1 cellular context compared by ENCODE assay signal in the genomic region with DNA sequence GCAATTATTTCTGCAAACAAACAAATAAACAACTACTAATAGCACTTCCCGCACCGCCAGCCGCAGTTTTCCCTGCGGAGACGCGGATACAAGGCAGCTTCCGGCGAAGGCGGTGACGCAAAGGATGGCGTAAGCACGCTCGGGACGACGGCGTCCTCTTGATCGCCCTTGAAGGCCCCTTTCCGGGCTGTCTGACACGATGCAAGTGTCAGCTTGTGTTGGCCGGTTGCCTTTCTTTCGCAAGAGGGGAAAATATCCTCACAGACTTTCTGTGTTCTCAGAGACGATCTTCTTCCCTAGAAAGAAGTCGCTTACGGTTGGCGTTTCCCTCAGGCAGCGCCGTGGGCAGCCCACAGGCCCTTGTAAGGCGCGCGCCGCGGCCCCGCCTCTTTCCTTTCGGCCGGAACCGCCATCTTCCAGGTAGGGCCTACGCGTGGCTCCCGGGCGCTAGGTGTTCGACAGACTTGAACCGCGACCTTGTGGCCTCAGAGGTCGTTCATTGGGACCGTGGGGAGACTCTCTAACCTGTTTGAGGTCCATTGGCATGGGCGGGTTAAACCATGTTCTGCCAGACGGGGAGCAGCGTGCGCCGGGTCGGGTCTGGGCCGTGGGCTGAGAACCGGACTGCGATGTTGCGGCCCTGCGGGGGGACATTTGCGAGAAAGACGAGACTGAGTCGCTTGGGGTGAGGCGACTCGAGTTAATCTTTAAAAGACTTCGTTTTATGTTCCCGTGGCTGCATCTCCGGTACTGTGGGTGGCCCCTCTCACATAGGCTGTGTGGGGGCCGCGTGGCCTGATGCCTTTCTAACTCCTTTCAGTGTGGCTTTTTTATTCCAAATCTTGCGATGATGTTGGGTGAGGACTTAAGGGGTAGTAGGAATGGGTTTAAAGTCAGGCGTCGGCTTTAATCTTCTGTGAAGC.
TF ChIP-seq lines count a peak whose summit lies in the region.

A gene (plus strand): TSS at position 393 of the 923 bp plus-strand sequence. CDS start 2,219 bp downstream, outside the sequence.

TF ChIP-seq in K562, 482 proteins besides CTCF, POLR2A, EP300 and RAD21 (continued from another document and continues in another):
- TF ChIP-seq, protein P1, sequence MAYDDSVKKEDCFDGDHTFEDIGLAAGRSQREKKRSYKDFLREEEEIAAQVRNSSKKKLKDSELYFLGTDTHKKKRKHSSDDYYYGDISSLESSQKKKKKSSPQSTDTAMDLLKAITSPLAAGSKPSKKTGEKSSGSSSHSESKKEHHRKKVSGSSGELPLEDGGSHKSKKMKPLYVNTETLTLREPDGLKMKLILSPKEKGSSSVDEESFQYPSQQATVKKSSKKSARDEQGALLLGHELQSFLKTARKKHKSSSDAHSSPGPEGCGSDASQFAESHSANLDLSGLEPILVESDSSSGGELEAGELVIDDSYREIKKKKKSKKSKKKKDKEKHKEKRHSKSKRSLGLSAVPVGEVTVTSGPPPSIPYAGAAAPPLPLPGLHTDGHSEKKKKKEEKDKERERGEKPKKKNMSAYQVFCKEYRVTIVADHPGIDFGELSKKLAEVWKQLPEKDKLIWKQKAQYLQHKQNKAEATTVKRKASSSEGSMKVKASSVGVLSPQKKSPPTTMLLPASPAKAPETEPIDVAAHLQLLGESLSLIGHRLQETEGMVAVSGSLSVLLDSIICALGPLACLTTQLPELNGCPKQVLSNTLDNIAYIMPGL (CRISPR knock-in tag; IDR thresholded peaks at IDR 0.05) = peak; percentile 77
- TF ChIP-seq ZSCAN29 (IDR thresholded peaks at IDR 0.05) = no peak
- no peak for TF ChIP-seq KAT8 (IDR thresholded peaks at IDR 0.05; ENCODE audit: low read depth)
- TF ChIP-seq FIP1L1 (IDR thresholded peaks at IDR 0.05; ENCODE audit: low read depth, low read length, poor library complexity, severe bottlenecking) = peak; percentile 63
- no peak for TF ChIP-seq PTTG1 (tag; IDR thresholded peaks at IDR 0.05; ENCODE audit: low read depth)
- TF ChIP-seq DMBX1 (CRISPR knock-in tag; IDR thresholded peaks at IDR 0.05; ENCODE audit: borderline replicate concordance) = no peak
- TF ChIP-seq BRCA1 (IDR thresholded peaks at IDR 0.05) = no peak
- no peak for TF ChIP-seq BRCA1 (CRISPR knock-in tag; IDR thresholded peaks at IDR 0.05)
- TF ChIP-seq KDM1A (IDR thresholded peaks at IDR 0.05) = no peak
- no peak for TF ChIP-seq MCM7 (IDR thresholded peaks at IDR 0.05)
- TF ChIP-seq POLR3G (IDR thresholded peaks at IDR 0.05; ENCODE audit: extremely low read depth, insufficient read length, insufficient replicate concordance) = no peak
- TF ChIP-seq, protein P2, sequence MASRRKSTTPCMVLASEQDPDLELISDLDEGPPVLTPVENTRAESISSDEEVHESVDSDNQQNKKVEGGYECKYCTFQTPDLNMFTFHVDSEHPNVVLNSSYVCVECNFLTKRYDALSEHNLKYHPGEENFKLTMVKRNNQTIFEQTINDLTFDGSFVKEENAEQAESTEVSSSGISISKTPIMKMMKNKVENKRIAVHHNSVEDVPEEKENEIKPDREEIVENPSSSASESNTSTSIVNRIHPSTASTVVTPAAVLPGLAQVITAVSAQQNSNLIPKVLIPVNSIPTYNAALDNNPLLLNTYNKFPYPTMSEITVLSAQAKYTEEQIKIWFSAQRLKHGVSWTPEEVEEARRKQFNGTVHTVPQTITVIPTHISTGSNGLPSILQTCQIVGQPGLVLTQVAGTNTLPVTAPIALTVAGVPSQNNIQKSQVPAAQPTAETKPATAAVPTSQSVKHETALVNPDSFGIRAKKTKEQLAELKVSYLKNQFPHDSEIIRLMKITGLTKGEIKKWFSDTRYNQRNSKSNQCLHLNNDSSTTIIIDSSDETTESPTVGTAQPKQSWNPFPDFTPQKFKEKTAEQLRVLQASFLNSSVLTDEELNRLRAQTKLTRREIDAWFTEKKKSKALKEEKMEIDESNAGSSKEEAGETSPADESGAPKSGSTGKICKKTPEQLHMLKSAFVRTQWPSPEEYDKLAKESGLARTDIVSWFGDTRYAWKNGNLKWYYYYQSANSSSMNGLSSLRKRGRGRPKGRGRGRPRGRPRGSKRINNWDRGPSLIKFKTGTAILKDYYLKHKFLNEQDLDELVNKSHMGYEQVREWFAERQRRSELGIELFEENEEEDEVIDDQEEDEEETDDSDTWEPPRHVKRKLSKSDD (conservative IDR thresholded peaks at IDR 0.05; ENCODE audit: low read length) = no peak
- TF ChIP-seq TAF7 (tag; IDR thresholded peaks at IDR 0.05) = peak; percentile 17; the same call in 1 of the 2 replicates
- TF ChIP-seq HDAC6 (IDR thresholded peaks at IDR 0.05; ENCODE audit: low read depth, low read length) = no peak
- no peak for TF ChIP-seq ZNF76 (CRISPR knock-in tag; IDR thresholded peaks at IDR 0.05; ENCODE audit: borderline replicate concordance)
- TF ChIP-seq CREM (IDR thresholded peaks at IDR 0.05; ENCODE audit: low read depth) = peak; percentile 94
- TF ChIP-seq SMARCA5 (IDR thresholded peaks at IDR 0.05) = no peak
- TF ChIP-seq MIER1 (IDR thresholded peaks at IDR 0.05; ENCODE audit: low read depth) = no peak
- 0 out of 2 replicates have a peak, but pooled peaks have one; percentile 62 for TF ChIP-seq CBX1 (IDR thresholded peaks at IDR 0.05; ENCODE audit: low read depth)
- no peak for TF ChIP-seq TCF7L2 (IDR thresholded peaks at IDR 0.05; ENCODE audit: low read depth, low read length)
- TF ChIP-seq ZNF282 (CRISPR knock-in tag; IDR thresholded peaks at IDR 0.05) = no peak
- TF ChIP-seq ATF7 (IDR thresholded peaks at IDR 0.05) = peak; percentile 89
- no peak for TF ChIP-seq ZNF584 (CRISPR knock-in tag; IDR thresholded peaks at IDR 0.05; ENCODE audit: low read depth)
- TF ChIP-seq GABPA (tag; conservative IDR thresholded peaks at IDR 0.05; ENCODE audit: low read depth) = peak; percentile 90
- TF ChIP-seq FOXK1 (CRISPR knock-in tag; IDR thresholded peaks at IDR 0.05; ENCODE audit: borderline replicate concordance) = no peak; the same call in 1 of the 2 replicates
- no peak for TF ChIP-seq ZNF174 (CRISPR knock-in tag; IDR thresholded peaks at IDR 0.05)
- TF ChIP-seq E2F3 (CRISPR knock-in tag; IDR thresholded peaks at IDR 0.05) = 0 out of 2 replicates have a peak, but pooled peaks have one; percentile 13
- TF ChIP-seq CBX8 (IDR thresholded peaks at IDR 0.05; ENCODE audit: borderline replicate concordance, extremely low read depth, low read depth, low read length, poor library complexity, severe bottlenecking) = no peak
- no peak for TF ChIP-seq HMG20B (CRISPR knock-in tag; IDR thresholded peaks at IDR 0.05)
- no peak for TF ChIP-seq NFYB (IDR thresholded peaks at IDR 0.05; ENCODE audit: extremely low read depth, insufficient read length)
- TF ChIP-seq, protein P3, sequence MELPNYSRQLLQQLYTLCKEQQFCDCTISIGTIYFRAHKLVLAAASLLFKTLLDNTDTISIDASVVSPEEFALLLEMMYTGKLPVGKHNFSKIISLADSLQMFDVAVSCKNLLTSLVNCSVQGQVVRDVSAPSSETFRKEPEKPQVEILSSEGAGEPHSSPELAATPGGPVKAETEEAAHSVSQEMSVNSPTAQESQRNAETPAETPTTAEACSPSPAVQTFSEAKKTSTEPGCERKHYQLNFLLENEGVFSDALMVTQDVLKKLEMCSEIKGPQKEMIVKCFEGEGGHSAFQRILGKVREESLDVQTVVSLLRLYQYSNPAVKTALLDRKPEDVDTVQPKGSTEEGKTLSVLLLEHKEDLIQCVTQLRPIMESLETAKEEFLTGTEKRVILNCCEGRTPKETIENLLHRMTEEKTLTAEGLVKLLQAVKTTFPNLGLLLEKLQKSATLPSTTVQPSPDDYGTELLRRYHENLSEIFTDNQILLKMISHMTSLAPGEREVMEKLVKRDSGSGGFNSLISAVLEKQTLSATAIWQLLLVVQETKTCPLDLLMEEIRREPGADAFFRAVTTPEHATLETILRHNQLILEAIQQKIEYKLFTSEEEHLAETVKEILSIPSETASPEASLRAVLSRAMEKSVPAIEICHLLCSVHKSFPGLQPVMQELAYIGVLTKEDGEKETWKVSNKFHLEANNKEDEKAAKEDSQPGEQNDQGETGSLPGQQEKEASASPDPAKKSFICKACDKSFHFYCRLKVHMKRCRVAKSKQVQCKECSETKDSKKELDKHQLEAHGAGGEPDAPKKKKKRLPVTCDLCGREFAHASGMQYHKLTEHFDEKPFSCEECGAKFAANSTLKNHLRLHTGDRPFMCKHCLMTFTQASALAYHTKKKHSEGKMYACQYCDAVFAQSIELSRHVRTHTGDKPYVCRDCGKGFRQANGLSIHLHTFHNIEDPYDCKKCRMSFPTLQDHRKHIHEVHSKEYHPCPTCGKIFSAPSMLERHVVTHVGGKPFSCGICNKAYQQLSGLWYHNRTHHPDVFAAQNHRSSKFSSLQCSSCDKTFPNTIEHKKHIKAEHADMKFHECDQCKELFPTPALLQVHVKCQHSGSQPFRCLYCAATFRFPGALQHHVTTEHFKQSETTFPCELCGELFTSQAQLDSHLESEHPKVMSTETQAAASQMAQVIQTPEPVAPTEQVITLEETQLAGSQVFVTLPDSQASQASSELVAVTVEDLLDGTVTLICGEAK (IDR thresholded peaks at IDR 0.05) = peak; percentile 81
- TF ChIP-seq, protein P3 (CRISPR knock-in tag; IDR thresholded peaks at IDR 0.05) = no peak
- peak; percentile 95 for TF ChIP-seq MYC (IDR thresholded peaks at IDR 0.05; ENCODE audit: low read depth, low read length)
- TF ChIP-seq MYC (CRISPR knock-in tag; IDR thresholded peaks at IDR 0.05; ENCODE audit: borderline replicate concordance, low read depth) = peak; percentile 90
- no peak for TF ChIP-seq ZNF408 (CRISPR knock-in tag; IDR thresholded peaks at IDR 0.05; ENCODE audit: low read depth)
- TF ChIP-seq JUND (IDR thresholded peaks at IDR 0.05; ENCODE audit: borderline replicate concordance, low read depth, low read length) = peak; percentile 77; the same call in 1 of the 2 replicates
- peak; percentile 61; the same call in 1 of the 3 replicates for TF ChIP-seq JUND (tag; IDR thresholded peaks at IDR 0.05; ENCODE audit: borderline replicate concordance, low read depth, low read length)
- TF ChIP-seq, protein P4, sequence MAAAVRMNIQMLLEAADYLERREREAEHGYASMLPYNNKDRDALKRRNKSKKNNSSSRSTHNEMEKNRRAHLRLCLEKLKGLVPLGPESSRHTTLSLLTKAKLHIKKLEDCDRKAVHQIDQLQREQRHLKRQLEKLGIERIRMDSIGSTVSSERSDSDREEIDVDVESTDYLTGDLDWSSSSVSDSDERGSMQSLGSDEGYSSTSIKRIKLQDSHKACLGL (CRISPR knock-in tag; IDR thresholded peaks at IDR 0.05; ENCODE audit: borderline replicate concordance, poor library complexity, severe bottlenecking) = no peak
- TF ChIP-seq, protein P5, sequence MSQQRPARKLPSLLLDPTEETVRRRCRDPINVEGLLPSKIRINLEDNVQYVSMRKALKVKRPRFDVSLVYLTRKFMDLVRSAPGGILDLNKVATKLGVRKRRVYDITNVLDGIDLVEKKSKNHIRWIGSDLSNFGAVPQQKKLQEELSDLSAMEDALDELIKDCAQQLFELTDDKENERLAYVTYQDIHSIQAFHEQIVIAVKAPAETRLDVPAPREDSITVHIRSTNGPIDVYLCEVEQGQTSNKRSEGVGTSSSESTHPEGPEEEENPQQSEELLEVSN (IDR thresholded peaks at IDR 0.05; ENCODE audit: borderline replicate concordance in 1 of 2, extremely low read depth in 1 of 2, insufficient read depth in 1 of 2, insufficient read length in 1 of 2, low read depth in 1 of 2, low read length in 1 of 2, poor library complexity in 1 of 2, severe bottlenecking in 1 of 2) = peak in 1 of 2 experiments; percentile 24
- no peak for TF ChIP-seq BCOR (IDR thresholded peaks at IDR 0.05)
- TF ChIP-seq KHSRP (IDR thresholded peaks at IDR 0.05) = 0 out of 2 replicates have a peak, but pooled peaks have one; percentile 38
- no peak for TF ChIP-seq CBX5 (IDR thresholded peaks at IDR 0.05; ENCODE audit: borderline replicate concordance, low read depth)
- TF ChIP-seq HDAC2 (IDR thresholded peaks at IDR 0.05) = no peak
- TF ChIP-seq NCOA4 (IDR thresholded peaks at IDR 0.05; ENCODE audit: partially characterized antibody) = no peak
- TF ChIP-seq PYGO2 (tag; IDR thresholded peaks at IDR 0.05) = no peak
